Comparison of ENCODE assay signal across 25 cellular contexts in genomic region chr4:10861036-10861435, GRCh38.
"Had no signal": no experiment of that assay in that cellular context is flagged by ENCODE, and none has a peak within 500 bp of the region (broad histone marks: within the 10 kb centered on the region; RNA-seq: fewer than 3 reads in every experiment).

No MANE protein-coding gene starts in this region.

- ATAC-seq: esophagus mucosa, foreskin keratinocyte, gastroesophageal sphincter, heart right ventricle, left cardiac atrium, left lung, left ventricle myocardium superior, lower lobe of right lung, mucosa of descending colon had no signal

- DNase-seq: colonic mucosa; cortex of kidney; dorsolateral prefrontal cortex; effector CD4-positive, alpha-beta T cell; effector memory CD4-positive, alpha-beta T cell; erythroblast; esophagus squamous epithelium; foreskin keratinocyte; glutamatergic neuron; head of caudate nucleus; heart right ventricle; hippocampal formation; left cardiac atrium; left lung; left ventricle myocardium superior; lower lobe of right lung; mesenchymal stem cell; mucosa of descending colon; naive B cell had no signal

- FAIRE-seq: frontal cortex, islet of Langerhans, keratinocyte had no signal

- H3K27ac ChIP-seq: colonic mucosa, dorsolateral prefrontal cortex, epithelial cell of prostate, esophagus squamous epithelium, foreskin keratinocyte, gastroesophageal sphincter, heart right ventricle, left lung, lower lobe of right lung had no signal

- H3K9me3 ChIP-seq: colonic mucosa had no signal

- H3K4me3 ChIP-seq: colonic mucosa, dorsolateral prefrontal cortex, esophagus squamous epithelium, gastroesophageal sphincter, heart right ventricle, left lung, lower lobe of right lung, mucosa of descending colon had no signal

- H3K4me1 ChIP-seq: colonic mucosa, esophagus squamous epithelium, foreskin keratinocyte, gastroesophageal sphincter, heart right ventricle, left lung, lower lobe of right lung had no signal

- H3K27me3 ChIP-seq: colonic mucosa, dorsolateral prefrontal cortex, esophagus squamous epithelium, foreskin keratinocyte, gastroesophageal sphincter, heart right ventricle, left lung had no signal

- H3K36me3 ChIP-seq: colonic mucosa, esophagus squamous epithelium, gastroesophageal sphincter, heart right ventricle, left lung, lower lobe of right lung had no signal
